Comparison of ENCODE assay signal across 10 cellular contexts in the genomic region with DNA sequence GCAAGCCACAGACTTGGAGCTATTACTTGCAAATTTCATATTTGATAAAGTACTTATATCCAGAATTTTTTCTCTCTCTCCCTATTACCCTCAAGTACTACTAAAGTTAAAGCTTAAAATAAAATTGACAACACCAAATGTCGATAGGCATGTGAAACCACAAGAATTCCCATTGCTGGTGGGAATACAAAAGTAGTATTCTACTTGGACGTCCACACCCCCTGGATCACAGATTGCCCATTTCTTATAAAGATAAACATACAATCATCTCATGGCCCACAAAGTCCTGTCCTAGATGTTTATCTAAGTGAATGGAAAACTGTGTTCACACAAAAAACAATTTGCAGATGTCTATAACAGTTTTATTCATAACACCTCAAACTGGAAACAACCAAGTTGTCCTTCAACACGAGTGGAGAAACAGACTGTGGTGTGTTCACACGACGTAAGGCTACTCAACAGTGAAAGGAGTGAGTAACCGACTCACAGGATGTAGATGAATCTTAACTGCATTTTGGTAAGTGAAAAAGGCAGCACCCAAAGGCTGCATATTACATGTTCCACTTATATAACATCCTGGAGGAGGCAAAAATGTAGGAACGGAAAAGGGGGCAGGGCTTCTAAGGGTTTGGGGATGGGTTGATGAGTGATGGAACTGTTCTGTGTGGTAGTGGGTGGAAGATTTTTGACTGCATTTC.
DNase-seq lines count a peak whose midpoint lies in the region; ATAC-seq and TF ChIP-seq lines count a peak whose summit lies in the region.
"Had no signal": no experiment of that assay in that cellular context is flagged by ENCODE, and none has a peak within 500 bp of the region (broad histone marks: within the 10 kb centered on the region; RNA-seq: fewer than 3 reads in every experiment).

No MANE protein-coding gene starts in this region.

- no peak overlapping the region for H2BK120ac ChIP-seq in mesendoderm (ENCODE audit: low read depth, low read length)

- no peaks in the 10 kb centered on the region for H3K9me2 ChIP-seq in HCT116 (ENCODE audit: insufficient read depth)

- POLR2A ChIA-PET in HCT116 (lab: Charles Lee): no interaction called here

- H3K27me3 ChIP-seq in HCT116 (ENCODE audit: insufficient read depth, low read length) (no peaks in the 10 kb centered on the region), mesendoderm (ENCODE audit: insufficient read depth, low read length, poor library complexity) (no peaks in the 10 kb centered on the region)
- H3K27me3 ChIP-seq in effector memory CD4-positive, alpha-beta T cell (replicated peaks; ENCODE audit: control insufficient read depth, insufficient read depth, low read length, poor library complexity, severe bottlenecking): no peaks in the 10 kb centered on the region

- H4K5ac ChIP-seq in mesendoderm (ENCODE audit: low read length): no peak overlapping the region

- CTCF ChIA-PET in HCT116 (lab: Charles Lee): interaction anchor here (0.9 to 2.8 kb wide), 4 partner anchors 370 to 1574 kb away, joined by 3 to 9 read pairs (median 5); no protein-coding TSS in a partner anchor

- no peaks in the 10 kb centered on the region for H3K4me1 ChIP-seq in HCT116 (ENCODE audit: control insufficient read depth in 1 of 2, insufficient read depth in 2 of 2, low read length in 2 of 2)
- H3K4me1 ChIP-seq in mesendoderm (ENCODE audit: control insufficient read depth, low read depth, low read length): no peaks in the 10 kb centered on the region
- no peaks in the 10 kb centered on the region for H3K4me1 ChIP-seq in effector memory CD4-positive, alpha-beta T cell (ENCODE audit: control insufficient read depth, insufficient read depth, low read length, poor library complexity, severe bottlenecking)

- no peak overlapping the region for H4K8ac ChIP-seq in mesendoderm (ENCODE audit: low read depth, low read length)

- TF ChIP-seq POLR2A in HCT116 (IDR thresholded peaks at IDR 0.05; ENCODE audit: borderline replicate concordance, extremely low read depth, insufficient read depth, insufficient read length): no peak

- intact Hi-C loops in HCT116 (cut with micrococcal nuclease): loop anchor here (2.0 to 10.0 kb wide), 5 partner anchors 61 to 1561 kb away; a partner anchor contains a TSS

- H3K36me3 ChIP-seq in HCT116 (ENCODE audit: control insufficient read depth in 1 of 2, insufficient read depth in 2 of 2, low read length in 2 of 2) (no peaks in the 10 kb centered on the region), mesendoderm (ENCODE audit: control insufficient read depth, insufficient read depth, low read length) (no peaks in the 10 kb centered on the region)
- no peaks in the 10 kb centered on the region for H3K36me3 ChIP-seq in effector memory CD4-positive, alpha-beta T cell (ENCODE audit: control insufficient read depth, insufficient read depth, low read length)

- H3K9me3 ChIP-seq in HCT116 (ENCODE audit: control insufficient read depth in 1 of 2, insufficient read depth in 1 of 2, low read depth in 1 of 2, low read length in 2 of 2): no peaks in the 10 kb centered on the region
- H3K9me3 ChIP-seq in effector memory CD4-positive, alpha-beta T cell (ENCODE audit: control insufficient read depth, low read length): no peaks in the 10 kb centered on the region

- RAD21 ChIA-PET in HCT116 (lab: Charles Lee; ENCODE audit: low non-redundant PET in 1 of 2, low total read pairs in 2 of 2, uncharacterized antibody in 2 of 2, unreplicated experiment in 2 of 2): no interaction called here

- no peaks in the 10 kb centered on the region for H3K79me2 ChIP-seq in HCT116 (ENCODE audit: insufficient read depth, low read length)
- H3K79me2 ChIP-seq in mesendoderm (ENCODE audit: control insufficient read depth, insufficient read depth, low read length): no peaks in the 10 kb centered on the region

- no peak overlapping the region for H3K4me2 ChIP-seq in HCT116 (ENCODE audit: low read length)
- H3K4me2 ChIP-seq in mesendoderm (ENCODE audit: low read length): no peak overlapping the region

- no peak overlapping the region for H3K9ac ChIP-seq in HCT116 (ENCODE audit: low read length)
- H3K9ac ChIP-seq in mesendoderm (ENCODE audit: low read length): no peak overlapping the region

- no peaks in the 10 kb centered on the region for H3K79me1 ChIP-seq in mesendoderm (ENCODE audit: low read length)

- no peak overlapping the region for H3K18ac ChIP-seq in mesendoderm (ENCODE audit: low read length)

- no TSS peak for BruUV-seq in HCT116 (replicated peaks; lab: Mats Ljungman, UMichigan)

- no peak overlapping the region for H2BK5ac ChIP-seq in mesendoderm (ENCODE audit: low read length)

- no peak overlapping the region for H2BK15ac ChIP-seq in mesendoderm (replicated peaks; ENCODE audit: low read depth)

- H3K23ac ChIP-seq in mesendoderm (ENCODE audit: low read length): no peak overlapping the region

- no CpG with 5 or more reads among the region's 7 CpGs for WGBS in mesendoderm (ENCODE audit: extremely low coverage, insufficient coverage, low lambda C conversion rate)

- H3K4me3 ChIP-seq in HCT116 (replicated peaks in 1 of 2; ENCODE audit: low read depth in 1 of 2, low read length in 2 of 2): no peak overlapping the region
- H3K4me3 ChIP-seq in mesendoderm (ENCODE audit: low read length): no peak overlapping the region
- H3K4me3 ChIP-seq in effector memory CD4-positive, alpha-beta T cell (ENCODE audit: insufficient read depth, low read depth, low read length, poor library complexity, severe bottlenecking): no peak overlapping the region

- H2AK5ac ChIP-seq in mesendoderm (ENCODE audit: low read length): no peak overlapping the region

- peak overlapping the region; percentile 17 for H2AFZ ChIP-seq in HCT116 (ENCODE audit: low read depth, low read length, poor library complexity, severe bottlenecking)

- H3K56ac ChIP-seq in mesendoderm (ENCODE audit: low read length): no peak overlapping the region

- TF ChIP-seq CTCF in HCT116 (IDR thresholded peaks at IDR 0.05 in 2 of 3, conservative IDR thresholded peaks at IDR 0.05 in 1 of 3; ENCODE audit: borderline replicate concordance in 1 of 3, insufficient read depth in 1 of 3, low read depth in 2 of 3, low read length in 2 of 3): no peak

- no peak for TF ChIP-seq RAD21 in HCT116 (IDR thresholded peaks at IDR 0.05; ENCODE audit: low read depth)

- no peaks in the 10 kb centered on the region for H4K20me1 ChIP-seq in HCT116 (ENCODE audit: insufficient read depth)

- H3K4ac ChIP-seq in mesendoderm (ENCODE audit: low read depth, low read length): no peak overlapping the region

- H3K27ac ChIP-seq in HCT116 (ENCODE audit: low read depth, low read length): no peak overlapping the region
- H3K27ac ChIP-seq in mesendoderm (ENCODE audit: low read depth, low read length): no peak overlapping the region
- no peak overlapping the region for H3K27ac ChIP-seq in effector memory CD4-positive, alpha-beta T cell (ENCODE audit: insufficient read depth, low read length, poor library complexity, severe bottlenecking)

- DNase-seq in EH (ENCODE audit: low read depth): peak; percentile 50
- no peak for DNase-seq in HCT116 (ENCODE audit: low read depth, low spot score)
- DNase-seq in mesendoderm: peak; percentile 16
- DNase-seq in activated naive CD4-positive, alpha-beta T cell (lab: John Stamatoyannopoulos, UW): no peak
- DNase-seq in effector memory CD4-positive, alpha-beta T cell: no peak
- no peak for DNase-seq in NCI-H1694 (lab: John Stamatoyannopoulos, UW)
- DNase-seq: activated CD4-positive, alpha-beta T cell treated with anti-CD3 and anti-CD28 coated beads for 1 hour; NCI-H187 treated with DMSO at 0.1 percent for 48 hours had no signal

- ATAC-seq in HCT116 (peak; percentile 46), SK-N-SH treated with all-trans-retinoic acid at 6 μM for 48 hours (peak; percentile 49), GM18868 (IDR thresholded peaks at IDR 0.05; ENCODE audit: unreplicated experiment) (no peak)

TF ChIP-seq in HCT116, 20 proteins besides CTCF, POLR2A, EP300 and RAD21 (continues in another document):
- no peak for TF ChIP-seq CBX3 (IDR thresholded peaks at IDR 0.05; ENCODE audit: low read depth)
- TF ChIP-seq ELF1 (IDR thresholded peaks at IDR 0.05; ENCODE audit: borderline replicate concordance, low read depth): no peak
- no peak for TF ChIP-seq EGR1 (IDR thresholded peaks at IDR 0.05; ENCODE audit: low read depth)
- no peak for TF ChIP-seq POLR2AphosphoS5 (IDR thresholded peaks at IDR 0.05; ENCODE audit: low read depth, low read length)
- TF ChIP-seq, protein P1, sequence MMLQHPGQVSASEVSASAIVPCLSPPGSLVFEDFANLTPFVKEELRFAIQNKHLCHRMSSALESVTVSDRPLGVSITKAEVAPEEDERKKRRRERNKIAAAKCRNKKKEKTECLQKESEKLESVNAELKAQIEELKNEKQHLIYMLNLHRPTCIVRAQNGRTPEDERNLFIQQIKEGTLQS (IDR thresholded peaks at IDR 0.05): no peak
- no peak for TF ChIP-seq CEBPB (IDR thresholded peaks at IDR 0.05; ENCODE audit: low read depth)
- TF ChIP-seq JUND (IDR thresholded peaks at IDR 0.05): no peak
- TF ChIP-seq EZH2 (IDR thresholded peaks at IDR 0.05): no peak
- no peak for TF ChIP-seq TCF7L2 (IDR thresholded peaks at IDR 0.05; ENCODE audit: borderline replicate concordance, extremely low read depth, insufficient read depth, insufficient read length)
- TF ChIP-seq EZH2phosphoT487 (IDR thresholded peaks at IDR 0.05; ENCODE audit: borderline replicate concordance): no peak
- TF ChIP-seq SRF (IDR thresholded peaks at IDR 0.05; ENCODE audit: low read depth): no peak
- no peak for TF ChIP-seq ZNF274 (IDR thresholded peaks at IDR 0.05; ENCODE audit: low read depth, low read length)

TF ChIP-seq in SK-N-SH treated with all-trans-retinoic acid at 6 μM for 48 hours, 23 proteins besides CTCF, POLR2A, EP300 and RAD21 (continues in another document):
- TF ChIP-seq ARNTL (CRISPR knock-in tag; IDR thresholded peaks at IDR 0.05; ENCODE audit: borderline replicate concordance, low read depth) (no peak), ZNF70 (CRISPR knock-in tag; IDR thresholded peaks at IDR 0.05) (no peak), ESRRG (CRISPR knock-in tag; IDR thresholded peaks at IDR 0.05) (no peak), CSDC2 (CRISPR knock-in tag; IDR thresholded peaks at IDR 0.05) (no peak), ZFP3 (CRISPR knock-in tag; IDR thresholded peaks at IDR 0.05) (no peak)
- TF ChIP-seq, protein P2, sequence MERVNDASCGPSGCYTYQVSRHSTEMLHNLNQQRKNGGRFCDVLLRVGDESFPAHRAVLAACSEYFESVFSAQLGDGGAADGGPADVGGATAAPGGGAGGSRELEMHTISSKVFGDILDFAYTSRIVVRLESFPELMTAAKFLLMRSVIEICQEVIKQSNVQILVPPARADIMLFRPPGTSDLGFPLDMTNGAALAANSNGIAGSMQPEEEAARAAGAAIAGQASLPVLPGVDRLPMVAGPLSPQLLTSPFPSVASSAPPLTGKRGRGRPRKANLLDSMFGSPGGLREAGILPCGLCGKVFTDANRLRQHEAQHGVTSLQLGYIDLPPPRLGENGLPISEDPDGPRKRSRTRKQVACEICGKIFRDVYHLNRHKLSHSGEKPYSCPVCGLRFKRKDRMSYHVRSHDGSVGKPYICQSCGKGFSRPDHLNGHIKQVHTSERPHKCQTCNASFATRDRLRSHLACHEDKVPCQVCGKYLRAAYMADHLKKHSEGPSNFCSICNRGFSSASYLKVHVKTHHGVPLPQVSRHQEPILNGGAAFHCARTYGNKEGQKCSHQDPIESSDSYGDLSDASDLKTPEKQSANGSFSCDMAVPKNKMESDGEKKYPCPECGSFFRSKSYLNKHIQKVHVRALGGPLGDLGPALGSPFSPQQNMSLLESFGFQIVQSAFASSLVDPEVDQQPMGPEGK (CRISPR knock-in tag; IDR thresholded peaks at IDR 0.05; ENCODE audit: borderline replicate concordance): no peak

Comparison
In these comparisons a context has a peak if more than half of its experiments do, and no peak if none do; other contexts are left out.
1. DNase-seq: peak in EH (single experiment) and mesendoderm (single experiment); none in HCT116 (single experiment), activated naive CD4-positive, alpha-beta T cell (0 of 4), effector memory CD4-positive, alpha-beta T cell (0 of 3) and NCI-H1694 (single experiment).